ENCODE assay signal across 15 cellular contexts in the genomic region with DNA sequence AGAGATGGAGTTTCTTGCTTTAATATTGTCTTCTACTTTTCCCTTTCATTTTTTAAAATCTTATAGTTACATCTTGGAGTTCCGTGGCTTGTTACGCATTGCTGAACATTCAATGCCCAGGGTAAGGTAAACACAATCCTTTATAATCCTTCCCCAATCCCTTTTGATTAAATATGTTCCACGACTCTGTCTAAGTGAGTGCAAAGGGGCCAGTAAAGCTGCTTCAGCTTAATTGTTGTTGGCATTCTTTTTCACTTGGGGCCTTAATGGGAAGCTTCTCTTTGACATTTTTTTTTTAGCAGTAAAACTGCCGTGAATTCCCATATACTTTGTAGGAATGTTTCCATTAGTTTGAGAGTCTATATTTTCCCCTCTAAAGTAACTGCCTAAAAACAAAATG.
DNase-seq lines count a peak whose midpoint lies in the region; ATAC-seq and TF ChIP-seq lines count a peak whose summit lies in the region.
"Had no signal": no experiment of that assay in that cellular context is flagged by ENCODE, and none has a peak within 500 bp of the region (broad histone marks: within the 10 kb centered on the region; RNA-seq: fewer than 3 reads in every experiment).

No MANE protein-coding gene starts in this region.

- H3K4me3 ChIP-seq in HAP-1 (no peak overlapping the region), upper lobe of left lung (no peak overlapping the region)
- H3K4me3 ChIP-seq: PC-9, SJCRH30 had no signal

- TF ChIP-seq CTCF in WTC11 (IDR thresholded peaks at IDR 0.05) (no peak), upper lobe of left lung (IDR thresholded peaks at IDR 0.05) (no peak)

- POLR2A ChIA-PET in WTC11 (lab: Charles Lee) = no interaction called here

- CTCF ChIA-PET in WTC11 (lab: Charles Lee) = no interaction called here

- peak overlapping the region; percentile 71 for H3K27ac Mint-ChIP-seq in WTC11
- H3K27ac Mint-ChIP-seq: CD4-positive, alpha-beta T cell had no signal

- H3K36me3 ChIP-seq in HAP-1 (replicated peaks) = no peaks in the 10 kb centered on the region
- H3K36me3 ChIP-seq in upper lobe of left lung = no peaks in the 10 kb centered on the region
- H3K36me3 ChIP-seq: BE2C, SJCRH30 had no signal

- no peak for TF ChIP-seq POLR2A in upper lobe of left lung (IDR thresholded peaks at IDR 0.05)

- peaks cover 8% of the 10 kb centered on the region for H3K4me1 ChIP-seq in HAP-1
- no peaks in the 10 kb centered on the region for H3K4me1 ChIP-seq in upper lobe of left lung
- H3K4me1 ChIP-seq: BE2C had no signal

- ATAC-seq in WTC11 (no peak), upper lobe of left lung (ENCODE audit: low FRiP score in 2 of 2) (no peak), GM21423 (IDR thresholded peaks at IDR 0.05; ENCODE audit: unreplicated experiment) (no peak)

- H3K36me3 Mint-ChIP-seq in WTC11 = peaks cover 4% of the 10 kb centered on the region; the same call in 1 of the 2 replicates

- no peaks in the 10 kb centered on the region for H3K27me3 Mint-ChIP-seq in WTC11 (ENCODE audit: low read depth)
- H3K27me3 Mint-ChIP-seq: CD4-positive, alpha-beta T cell had no signal

- H3K9me3 Mint-ChIP-seq in WTC11 = peaks cover 27% of the 10 kb centered on the region

- H3K27ac ChIP-seq in layer of hippocampus (ENCODE audit: low read depth, low read length) = peak overlapping the region; percentile 35
- H3K27ac ChIP-seq in upper lobe of left lung = no peak overlapping the region
- H3K27ac ChIP-seq: PC-9, SJCRH30 had no signal

- DNase-seq in HAP-1 (ENCODE audit: low spot score in 2 of 2) (peak; percentile 9 to 70), WTC11 (ENCODE audit: low spot score) (no peak), retina (peak; percentile 49), upper lobe of left lung (no peak), NCI-H2171 (lab: John Stamatoyannopoulos, UW) (no peak)
- DNase-seq: BE2C; CD4-positive, alpha-beta T cell; GF-D8; NCI-H1048; NCI-H146; NCI-H446; PC-9; SJCRH30 had no signal

- H3K27me3 ChIP-seq in HAP-1 (ENCODE audit: low read depth) (no peaks in the 10 kb centered on the region), layer of hippocampus (ENCODE audit: control insufficient read depth, insufficient read depth, low read length) (no peaks in the 10 kb centered on the region), upper lobe of left lung (no peaks in the 10 kb centered on the region)
- H3K27me3 ChIP-seq: BE2C, SJCRH30 had no signal

- in situ Hi-C loops in HAP-1 (cut with MboI; ENCODE audit: low sequenced_read_pairs) = no loop called here

- H3K4me3 Mint-ChIP-seq in WTC11 = no peak overlapping the region
- H3K4me3 Mint-ChIP-seq: CD4-positive, alpha-beta T cell had no signal

- no peak for TF ChIP-seq EP300 in upper lobe of left lung (IDR thresholded peaks at IDR 0.05)

- H3K9me3 ChIP-seq in HAP-1 (no peaks in the 10 kb centered on the region), upper lobe of left lung (no peaks in the 10 kb centered on the region)
- H3K9me3 ChIP-seq: BE2C, SJCRH30 had no signal

- 62 to 63% methylated on average over 4 of the region's 4 CpGs for WGBS in upper lobe of left lung, 2 donors

- peaks cover 12% of the 10 kb centered on the region for H3K4me1 Mint-ChIP-seq in WTC11

TF ChIP-seq in WTC11, 78 proteins besides CTCF, POLR2A, EP300 and RAD21 (continues in another document):
- TF ChIP-seq, protein P1, sequence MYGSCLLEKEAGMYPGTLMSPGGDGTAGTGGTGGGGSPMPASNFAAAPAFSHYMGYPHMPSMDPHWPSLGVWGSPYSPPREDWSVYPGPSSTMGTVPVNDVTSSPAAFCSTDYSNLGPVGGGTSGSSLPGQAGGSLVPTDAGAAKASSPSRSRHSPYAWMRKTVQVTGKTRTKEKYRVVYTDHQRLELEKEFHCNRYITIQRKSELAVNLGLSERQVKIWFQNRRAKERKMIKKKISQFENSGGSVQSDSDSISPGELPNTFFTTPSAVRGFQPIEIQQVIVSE (CRISPR knock-in tag; IDR thresholded peaks at IDR 0.05; ENCODE audit: borderline replicate concordance) = no peak
- no peak for TF ChIP-seq SOX15 (CRISPR knock-in tag; IDR thresholded peaks at IDR 0.05)
- TF ChIP-seq ZNF232 (CRISPR knock-in tag; IDR thresholded peaks at IDR 0.05) = no peak
- TF ChIP-seq, protein P2, sequence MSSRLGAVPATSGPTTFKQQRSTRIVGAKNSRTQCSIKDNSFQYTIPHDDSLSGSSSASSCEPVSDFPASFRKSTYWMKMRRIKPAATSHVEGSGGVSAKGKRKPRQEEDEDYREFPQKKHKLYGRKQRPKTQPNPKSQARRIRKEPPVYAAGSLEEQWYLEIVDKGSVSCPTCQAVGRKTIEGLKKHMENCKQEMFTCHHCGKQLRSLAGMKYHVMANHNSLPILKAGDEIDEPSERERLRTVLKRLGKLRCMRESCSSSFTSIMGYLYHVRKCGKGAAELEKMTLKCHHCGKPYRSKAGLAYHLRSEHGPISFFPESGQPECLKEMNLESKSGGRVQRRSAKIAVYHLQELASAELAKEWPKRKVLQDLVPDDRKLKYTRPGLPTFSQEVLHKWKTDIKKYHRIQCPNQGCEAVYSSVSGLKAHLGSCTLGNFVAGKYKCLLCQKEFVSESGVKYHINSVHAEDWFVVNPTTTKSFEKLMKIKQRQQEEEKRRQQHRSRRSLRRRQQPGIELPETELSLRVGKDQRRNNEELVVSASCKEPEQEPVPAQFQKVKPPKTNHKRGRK (CRISPR knock-in tag; IDR thresholded peaks at IDR 0.05; ENCODE audit: borderline replicate concordance) = no peak
- TF ChIP-seq SMAD4 (CRISPR knock-in tag; IDR thresholded peaks at IDR 0.05) = no peak
- TF ChIP-seq FOXK1 (CRISPR knock-in tag; IDR thresholded peaks at IDR 0.05) = no peak
- TF ChIP-seq, protein P3, sequence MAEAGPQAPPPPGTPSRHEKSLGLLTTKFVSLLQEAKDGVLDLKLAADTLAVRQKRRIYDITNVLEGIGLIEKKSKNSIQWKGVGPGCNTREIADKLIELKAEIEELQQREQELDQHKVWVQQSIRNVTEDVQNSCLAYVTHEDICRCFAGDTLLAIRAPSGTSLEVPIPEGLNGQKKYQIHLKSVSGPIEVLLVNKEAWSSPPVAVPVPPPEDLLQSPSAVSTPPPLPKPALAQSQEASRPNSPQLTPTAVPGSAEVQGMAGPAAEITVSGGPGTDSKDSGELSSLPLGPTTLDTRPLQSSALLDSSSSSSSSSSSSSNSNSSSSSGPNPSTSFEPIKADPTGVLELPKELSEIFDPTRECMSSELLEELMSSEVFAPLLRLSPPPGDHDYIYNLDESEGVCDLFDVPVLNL (CRISPR knock-in tag; IDR thresholded peaks at IDR 0.05; ENCODE audit: borderline replicate concordance, low read depth) = no peak
- no peak for TF ChIP-seq ZNF671 (CRISPR knock-in tag; IDR thresholded peaks at IDR 0.05)
- TF ChIP-seq, protein P4, sequence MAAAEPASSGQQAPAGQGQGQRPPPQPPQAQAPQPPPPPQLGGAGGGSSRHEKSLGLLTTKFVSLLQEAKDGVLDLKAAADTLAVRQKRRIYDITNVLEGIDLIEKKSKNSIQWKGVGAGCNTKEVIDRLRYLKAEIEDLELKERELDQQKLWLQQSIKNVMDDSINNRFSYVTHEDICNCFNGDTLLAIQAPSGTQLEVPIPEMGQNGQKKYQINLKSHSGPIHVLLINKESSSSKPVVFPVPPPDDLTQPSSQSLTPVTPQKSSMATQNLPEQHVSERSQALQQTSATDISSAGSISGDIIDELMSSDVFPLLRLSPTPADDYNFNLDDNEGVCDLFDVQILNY (CRISPR knock-in tag; IDR thresholded peaks at IDR 0.05) = no peak
- TF ChIP-seq EMX1 (CRISPR knock-in tag; IDR thresholded peaks at IDR 0.05) = no peak
- no peak for TF ChIP-seq ZNF219 (CRISPR knock-in tag; IDR thresholded peaks at IDR 0.05; ENCODE audit: borderline replicate concordance)
- TF ChIP-seq, protein P5, sequence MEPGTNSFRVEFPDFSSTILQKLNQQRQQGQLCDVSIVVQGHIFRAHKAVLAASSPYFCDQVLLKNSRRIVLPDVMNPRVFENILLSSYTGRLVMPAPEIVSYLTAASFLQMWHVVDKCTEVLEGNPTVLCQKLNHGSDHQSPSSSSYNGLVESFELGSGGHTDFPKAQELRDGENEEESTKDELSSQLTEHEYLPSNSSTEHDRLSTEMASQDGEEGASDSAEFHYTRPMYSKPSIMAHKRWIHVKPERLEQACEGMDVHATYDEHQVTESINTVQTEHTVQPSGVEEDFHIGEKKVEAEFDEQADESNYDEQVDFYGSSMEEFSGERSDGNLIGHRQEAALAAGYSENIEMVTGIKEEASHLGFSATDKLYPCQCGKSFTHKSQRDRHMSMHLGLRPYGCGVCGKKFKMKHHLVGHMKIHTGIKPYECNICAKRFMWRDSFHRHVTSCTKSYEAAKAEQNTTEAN (CRISPR knock-in tag; IDR thresholded peaks at IDR 0.05) = no peak
- TF ChIP-seq TP53 (CRISPR knock-in tag; IDR thresholded peaks at IDR 0.05) = no peak
- TF ChIP-seq, protein P6, sequence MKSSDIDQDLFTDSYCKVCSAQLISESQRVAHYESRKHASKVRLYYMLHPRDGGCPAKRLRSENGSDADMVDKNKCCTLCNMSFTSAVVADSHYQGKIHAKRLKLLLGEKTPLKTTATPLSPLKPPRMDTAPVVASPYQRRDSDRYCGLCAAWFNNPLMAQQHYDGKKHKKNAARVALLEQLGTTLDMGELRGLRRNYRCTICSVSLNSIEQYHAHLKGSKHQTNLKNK (CRISPR knock-in tag; IDR thresholded peaks at IDR 0.05) = no peak
- TF ChIP-seq ZNF396 (CRISPR knock-in tag; IDR thresholded peaks at IDR 0.05; ENCODE audit: borderline replicate concordance) = no peak
- no peak for TF ChIP-seq NFYB (CRISPR knock-in tag; conservative IDR thresholded peaks at IDR 0.05; ENCODE audit: low read depth)
- TF ChIP-seq, protein P7, sequence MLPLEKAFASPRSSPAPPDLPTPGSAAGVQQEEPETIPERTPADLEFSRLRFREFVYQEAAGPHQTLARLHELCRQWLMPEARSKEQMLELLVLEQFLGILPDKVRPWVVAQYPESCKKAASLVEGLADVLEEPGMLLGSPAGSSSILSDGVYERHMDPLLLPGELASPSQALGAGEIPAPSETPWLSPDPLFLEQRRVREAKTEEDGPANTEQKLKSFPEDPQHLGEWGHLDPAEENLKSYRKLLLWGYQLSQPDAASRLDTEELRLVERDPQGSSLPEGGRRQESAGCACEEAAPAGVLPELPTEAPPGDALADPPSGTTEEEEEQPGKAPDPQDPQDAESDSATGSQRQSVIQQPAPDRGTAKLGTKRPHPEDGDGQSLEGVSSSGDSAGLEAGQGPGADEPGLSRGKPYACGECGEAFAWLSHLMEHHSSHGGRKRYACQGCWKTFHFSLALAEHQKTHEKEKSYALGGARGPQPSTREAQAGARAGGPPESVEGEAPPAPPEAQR (CRISPR knock-in tag; IDR thresholded peaks at IDR 0.05) = no peak
- TF ChIP-seq ESRRA (CRISPR knock-in tag; IDR thresholded peaks at IDR 0.05; ENCODE audit: borderline replicate concordance) = no peak
- TF ChIP-seq NR2C2 (CRISPR knock-in tag; IDR thresholded peaks at IDR 0.05) = no peak

Comparison
In these comparisons a context has a peak if more than half of its experiments do, and no peak if none do; other contexts are left out.
1. DNase-seq: peak in HAP-1 (2 of 2) and retina (single experiment); none in WTC11 (single experiment), upper lobe of left lung (0 of 2) and NCI-H2171 (single experiment).